In the genomic region with DNA sequence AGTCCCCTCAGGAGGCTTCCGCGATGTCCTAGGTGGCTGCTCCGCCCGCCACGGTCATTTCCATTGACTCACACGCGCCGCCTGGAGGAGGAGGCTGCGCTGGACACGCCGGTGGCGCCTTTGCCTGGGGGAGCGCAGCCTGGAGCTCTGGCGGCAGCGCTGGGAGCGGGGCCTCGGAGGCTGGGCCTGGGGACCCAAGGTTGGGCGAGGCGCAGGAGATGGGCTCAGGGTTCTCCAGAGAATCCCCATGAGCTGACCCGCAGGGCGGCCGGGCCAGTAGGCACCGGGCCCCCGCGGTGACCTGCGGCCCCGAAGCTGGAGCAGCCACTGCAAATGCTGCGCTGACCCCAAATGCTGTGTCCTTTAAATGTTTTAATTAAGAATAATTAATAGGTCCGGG, we compare ENCODE assay signal across 5 cellular contexts.
DNase-seq lines count a peak whose midpoint lies in the region; ATAC-seq, FAIRE-seq and TF ChIP-seq lines count a peak whose summit lies in the region.
"Not testable (repeated sequence)": the region's sequence is repeated elsewhere in the genome, so short reads cannot be mapped to it uniquely, and the experiment has no call there.

No MANE protein-coding gene starts in this region.

- not testable (repeated sequence) for H3K36me3 Mint-ChIP-seq in type B pancreatic cell

- H3K4me3 ChIP-seq in HepG2 (replicated peaks in 1 of 3; ENCODE audit: insufficient read depth in 1 of 3, low read depth in 2 of 3, low read length in 3 of 3): not testable (repeated sequence)

- TF ChIP-seq EP300 in HepG2 (IDR thresholded peaks at IDR 0.05; ENCODE audit: low read depth in 2 of 2, low read length in 2 of 2); HepG2 (CRISPR knock-in tag; IDR thresholded peaks at IDR 0.05; ENCODE audit: borderline replicate concordance): not testable (repeated sequence)

- H3K27me3 ChIP-seq in HepG2 (ENCODE audit: control insufficient read depth in 1 of 2, insufficient read depth in 2 of 2, low read length in 2 of 2): not testable (repeated sequence)

- not testable (repeated sequence) for H2AFZ ChIP-seq in HepG2 (ENCODE audit: low read length)

- TF ChIP-seq RAD21 in HepG2 (CRISPR knock-in tag; IDR thresholded peaks at IDR 0.05): not testable (repeated sequence)

- H4K20me1 ChIP-seq in HepG2 (ENCODE audit: insufficient read depth, low read length): not testable (repeated sequence)

- not testable (repeated sequence) for BruUV-seq in HepG2 (replicated peaks; lab: Mats Ljungman, UMichigan)

- not testable (repeated sequence) for H3K27ac ChIP-seq in HepG2 (ENCODE audit: extremely low read length, insufficient read depth, low read length)

- peak; percentile 3 for DNase-seq in left ventricle myocardium superior
- DNase-seq in HepG2 (ENCODE audit: low spot score); stimulated activated naive CD8-positive, alpha-beta T cell treated with anti-CD3 and anti-CD28 coated beads, Interleukin-15, amount 100 ng/mL, for 72 hours: not testable (repeated sequence)
- DNase-seq in type B pancreatic cell (ENCODE audit: extremely low spot score, unreplicated experiment): peak; percentile 51

- not testable (repeated sequence) for H3K27ac Mint-ChIP-seq in stimulated activated naive CD8-positive, alpha-beta T cell treated with anti-CD3 and anti-CD28 coated beads, Interleukin-15, amount 100 ng/mL, for 72 hours; type B pancreatic cell

- TF ChIP-seq POLR2A in HepG2 (IDR thresholded peaks at IDR 0.05; ENCODE audit: insufficient read depth in 1 of 2, low read depth in 2 of 2, low read length in 2 of 2): not testable (repeated sequence)

- not testable (repeated sequence) for H3K4me1 ChIP-seq in HepG2 (ENCODE audit: insufficient read depth, low read length)

- 97% methylated on average over 17 of the region's 29 CpGs for WGBS in HepG2 (ENCODE audit: low lambda C conversion rate)

- H3K79me2 ChIP-seq in HepG2 (ENCODE audit: insufficient read depth, low read length): not testable (repeated sequence)

- not testable (repeated sequence) for H3K36me3 ChIP-seq in HepG2 (replicated peaks in 1 of 2; ENCODE audit: control insufficient read depth in 1 of 2, insufficient read depth in 2 of 2, low read length in 2 of 2)

- H3K4me3 Mint-ChIP-seq in stimulated activated naive CD8-positive, alpha-beta T cell treated with anti-CD3 and anti-CD28 coated beads, Interleukin-15, amount 100 ng/mL, for 72 hours; type B pancreatic cell: not testable (repeated sequence)

- intact Hi-C loops in left ventricle myocardium superior (cut with micrococcal nuclease); HepG2 (cut with micrococcal nuclease; ENCODE audit: unreplicated experiment): not testable (repeated sequence)

- FAIRE-seq in HepG2 (lab: Jason Lieb, UNC): not testable (repeated sequence)

- not testable (repeated sequence) for H3K9ac ChIP-seq in HepG2 (ENCODE audit: insufficient read depth, low read depth, low read length)

- not testable (repeated sequence) for H3K4me1 Mint-ChIP-seq in stimulated activated naive CD8-positive, alpha-beta T cell treated with anti-CD3 and anti-CD28 coated beads, Interleukin-15, amount 100 ng/mL, for 72 hours; type B pancreatic cell (ENCODE audit: unreplicated experiment)

- H3K9me3 Mint-ChIP-seq in stimulated activated naive CD8-positive, alpha-beta T cell treated with anti-CD3 and anti-CD28 coated beads, Interleukin-15, amount 100 ng/mL, for 72 hours; type B pancreatic cell: not testable (repeated sequence)

- peak; percentile 79 for ATAC-seq in SK-N-SH treated with all-trans-retinoic acid at 6 μM for 48 hours
- not testable (repeated sequence) for ATAC-seq in left ventricle myocardium superior
- 0 out of 3 replicates have a peak, but pooled peaks have one; percentile 1 for ATAC-seq in HepG2
- ATAC-seq in stimulated activated naive CD8-positive, alpha-beta T cell treated with anti-CD3 and anti-CD28 coated beads, Interleukin-15, amount 100 ng/mL, for 72 hours: peak; percentile 22

- CTCF ChIA-PET in HepG2 (lab: Yijun Ruan, JAX; ENCODE audit: low intra/inter-chr PET ratio, low total read pairs): not testable (repeated sequence)

- not testable (repeated sequence) for H3K27me3 Mint-ChIP-seq in stimulated activated naive CD8-positive, alpha-beta T cell treated with anti-CD3 and anti-CD28 coated beads, Interleukin-15, amount 100 ng/mL, for 72 hours; type B pancreatic cell

- in situ Hi-C loops in HepG2 (cut with HindIII; ENCODE audit: extremely low pct_ligation_motif_present, low pct_unique_long_range_greater_than_20kb): not testable (repeated sequence)

- POLR2A ChIA-PET in HepG2 (lab: Yijun Ruan, JAX): not testable (repeated sequence)

- not testable (repeated sequence) for H3K4me2 ChIP-seq in HepG2 (ENCODE audit: low read depth, low read length)

- not testable (repeated sequence) for TF ChIP-seq CTCF in HepG2 (CRISPR knock-in tag; IDR thresholded peaks at IDR 0.05); type B pancreatic cell (conservative IDR thresholded peaks at IDR 0.05)

- not testable (repeated sequence) for H3K9me3 ChIP-seq in HepG2 (ENCODE audit: low read length)
